Comparison of ENCODE assay signal across 19 cellular contexts in the genomic region with DNA sequence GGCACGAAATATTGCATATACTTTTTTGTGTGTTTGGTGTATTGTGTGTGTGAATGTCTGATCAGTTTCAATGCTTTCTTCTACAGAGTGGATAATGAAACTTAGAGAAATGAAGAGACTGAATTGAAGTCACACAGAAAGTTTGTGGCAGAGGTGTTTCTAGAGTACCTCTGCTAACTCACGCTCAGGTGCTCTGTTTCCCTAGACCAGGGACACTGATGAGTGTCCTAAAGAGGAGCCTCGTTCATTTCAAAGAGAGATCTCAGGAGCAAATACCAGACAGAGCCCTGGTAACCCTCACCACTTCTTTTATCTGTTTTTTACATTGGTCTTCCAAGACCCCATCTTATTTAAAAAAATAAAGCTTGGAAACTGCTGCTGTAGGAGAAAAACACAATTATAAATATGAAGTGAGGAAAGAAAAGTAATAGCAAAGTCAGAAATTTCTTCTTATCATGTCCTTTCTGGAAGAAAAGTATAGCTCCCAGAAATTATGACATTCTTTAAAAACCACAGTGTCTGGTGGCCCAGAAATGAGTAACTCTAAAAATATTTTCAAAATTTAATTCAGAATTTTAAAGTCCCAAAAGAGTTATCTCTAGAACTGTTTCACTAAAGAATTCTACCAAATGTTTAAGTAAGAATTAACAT.
DNase-seq lines count a peak whose midpoint lies in the region; ATAC-seq and TF ChIP-seq lines count a peak whose summit lies in the region.
"Had no signal": no experiment of that assay in that cellular context is flagged by ENCODE, and none has a peak within 500 bp of the region (broad histone marks: within the 10 kb centered on the region; RNA-seq: fewer than 3 reads in every experiment).

No MANE protein-coding gene starts in this region.

- H3K79me2 ChIP-seq in MM.1S (ENCODE audit: low read length) = no peaks in the 10 kb centered on the region

- H3K4me3 ChIP-seq in AG10803 (ENCODE audit: low read length) = no peak overlapping the region
- H3K4me3 ChIP-seq in MM.1S (ENCODE audit: low read length) = no peak overlapping the region
- H3K4me3 ChIP-seq in cardiac fibroblast (replicated peaks in 1 of 2; ENCODE audit: low read depth in 2 of 2, low read length in 2 of 2) = no peak overlapping the region
- H3K4me3 ChIP-seq in mesodermal cell (ENCODE audit: extremely low read depth, insufficient read depth, low read length, poor library complexity, severe bottlenecking) = no peak overlapping the region
- H3K4me3 ChIP-seq: vagina had no signal

- H3K9ac ChIP-seq in MM.1S (ENCODE audit: low read length) = no peak overlapping the region

- H2AFZ ChIP-seq in MM.1S (ENCODE audit: low read length) = no peak overlapping the region

- H3K36me3 ChIP-seq in MM.1S (replicated peaks; ENCODE audit: insufficient read depth, low read length) (no peaks in the 10 kb centered on the region), mesodermal cell (ENCODE audit: control insufficient read depth, insufficient read depth, low read length) (no peaks in the 10 kb centered on the region)
- H3K36me3 ChIP-seq: neutrophil, vagina had no signal

- peak; percentile 58 for DNase-seq in AG10803 (ENCODE audit: low read depth)
- DNase-seq in MM.1S = peak; percentile 14
- DNase-seq in cardiac fibroblast (ENCODE audit: low read depth in 2 of 2) = peak; percentile 60 to 72
- no peak for DNase-seq in activated CD4-positive, CD25-positive, alpha-beta regulatory T cell treated with anti-CD3 and anti-CD28 coated beads, Interleukin-2, amount 50 U/mL, for 72 hours
- no peak for DNase-seq in NCI-H1694 (lab: John Stamatoyannopoulos, UW)
- no peak for DNase-seq in head of caudate nucleus
- DNase-seq: activated CD8-positive, alpha-beta memory T cell treated with anti-CD3 and anti-CD28 coated beads, Interleukin-2, amount 50 U/mL, for 4 hours; Calu3; hypothalamus; NCI-H1417 treated with DMSO at 0.1 percent for 48 hours; NCI-H446 treated with DMSO at 0.1 percent for 48 hours; stimulated activated naive CD8-positive, alpha-beta T cell treated with anti-CD3 and anti-CD28 coated beads, Interleukin-15, amount 100 ng/mL, for 72 hours; T-cell had no signal

- no peaks in the 10 kb centered on the region for H3K27me3 ChIP-seq in MM.1S (replicated peaks; ENCODE audit: insufficient read depth, low read length)
- H3K27me3 ChIP-seq: neutrophil, vagina had no signal

- H3K27ac ChIP-seq in MM.1S (ENCODE audit: low read length) = no peak overlapping the region
- peak overlapping the region; percentile 24 for H3K27ac ChIP-seq in mesodermal cell (ENCODE audit: low read depth, low read length, severe bottlenecking)
- H3K27ac ChIP-seq: epithelial cell of prostate, neutrophil, vagina had no signal

- ATAC-seq in GM19463 (IDR thresholded peaks at IDR 0.05; ENCODE audit: unreplicated experiment) = no peak
- ATAC-seq: activated naive CD4-positive, alpha-beta T cell treated with anti-CD3 and anti-CD28 coated beads, Interleukin-2, amount 50 U/mL, for 72 hours; stimulated activated naive CD8-positive, alpha-beta T cell treated with anti-CD3 and anti-CD28 coated beads, Interleukin-15, amount 100 ng/mL, for 72 hours; T-cell had no signal

- intact Hi-C loops in head of caudate nucleus (cut with DNase I) = no loop called here

- H3K9me2 ChIP-seq in MM.1S (replicated peaks; ENCODE audit: insufficient read depth, low read length) = no peaks in the 10 kb centered on the region

- no peaks in the 10 kb centered on the region for H3K4me1 ChIP-seq in MM.1S (ENCODE audit: low read length)
- H3K4me1 ChIP-seq in mesodermal cell (ENCODE audit: control insufficient read depth, insufficient read depth, low read length, poor library complexity, severe bottlenecking) = peaks cover 22% of the 10 kb centered on the region
- H3K4me1 ChIP-seq: vagina had no signal

- H3F3A ChIP-seq in MM.1S (ENCODE audit: insufficient read depth, low read length) = no peaks in the 10 kb centered on the region

- no peak overlapping the region for H3K4me2 ChIP-seq in MM.1S (ENCODE audit: low read depth, low read length)

- no peaks in the 10 kb centered on the region for H4K20me1 ChIP-seq in MM.1S (ENCODE audit: insufficient read depth, low read length)

- TF ChIP-seq CTCF in AG10803 (conservative IDR thresholded peaks at IDR 0.05; ENCODE audit: low read length) (no peak), MM.1S (IDR thresholded peaks at IDR 0.05; ENCODE audit: low read length) (no peak), cardiac fibroblast (IDR thresholded peaks at IDR 0.05; ENCODE audit: low read depth, low read length) (no peak)

- H3K9me3 ChIP-seq in MM.1S (replicated peaks; ENCODE audit: insufficient read depth, low read length) (no peaks in the 10 kb centered on the region), mesodermal cell (ENCODE audit: control insufficient read depth, low read length) (no peaks in the 10 kb centered on the region)
- H3K9me3 ChIP-seq: neutrophil, vagina had no signal

- 86 to 92% methylated on average over 2 of the region's 3 CpGs for WGBS in mesodermal cell (ENCODE audit: insufficient coverage in 2 of 2), 2 experiments

Comparison
In these comparisons a context has a peak if more than half of its experiments do, and no peak if none do; other contexts are left out.
1. DNase-seq: peak in AG10803 (single experiment), MM.1S (single experiment) and cardiac fibroblast (2 of 2); none in activated CD4-positive, CD25-positive, alpha-beta regulatory T cell treated with anti-CD3 and anti-CD28 coated beads, Interleukin-2, amount 50 U/mL, for 72 hours (single experiment), NCI-H1694 (single experiment) and head of caudate nucleus (0 of 42).